In genomic region chr4:37780444-37781133, GRCh38 we compare ENCODE assay signal across 9 cellular contexts. TPM values are rescaled to one million over a fixed set of nuclear protein-coding genes. Genes with fewer than 3 reads are reported as not detected.
DNase-seq lines count a peak whose midpoint lies in the region; ATAC-seq and TF ChIP-seq lines count a peak whose summit lies in the region.
"Had no signal": no experiment of that assay in that cellular context is flagged by ENCODE, and none has a peak within 500 bp of the region (broad histone marks: within the 10 kb centered on the region; RNA-seq: fewer than 3 reads in every experiment).

No MANE protein-coding gene starts in this region.

- H3K36me3 Mint-ChIP-seq in CD4-positive, alpha-beta memory T cell: no peaks in the 10 kb centered on the region
- H3K36me3 Mint-ChIP-seq in WTC11: no peaks in the 10 kb centered on the region

- peak overlapping the region in 6 of 8 donors; percentile 41 to 76 (median 48) for H3K4me3 Mint-ChIP-seq in CD4-positive, alpha-beta memory T cell
- H3K4me3 Mint-ChIP-seq in WTC11: no peak overlapping the region

- no CpG with 5 or more reads among the region's 4 CpGs for WGBS in mesendoderm (ENCODE audit: extremely low coverage, insufficient coverage, low lambda C conversion rate)

- intact Hi-C loops in CD4-positive, alpha-beta memory T cell (cut with micrococcal nuclease): loop anchor here (1.0 to 5.0 kb wide), 3 partner anchors 95 to 328 kb away; a partner anchor contains a TSS
- intact Hi-C loops in mucosa of descending colon (cut with DNase I, micrococcal nuclease): no loop called here

- H2BK5ac ChIP-seq in mesendoderm (ENCODE audit: low read length): no peak overlapping the region

- H3K27me3 ChIP-seq in CD4-positive, alpha-beta memory T cell (ENCODE audit: insufficient read depth, low read length): no peaks in the 10 kb centered on the region
- H3K27me3 ChIP-seq in mesendoderm (ENCODE audit: insufficient read depth, low read length, poor library complexity): no peaks in the 10 kb centered on the region

- no peak overlapping the region for H2BK120ac ChIP-seq in mesendoderm (ENCODE audit: low read depth, low read length)

- H3K9me3 Mint-ChIP-seq in CD4-positive, alpha-beta memory T cell: peaks cover 0 to 4% (median 0%) of the 10 kb centered on the region in 8 donors
- H3K9me3 Mint-ChIP-seq in WTC11: peaks cover 13% of the 10 kb centered on the region

- no peaks in the 10 kb centered on the region for H3K36me3 ChIP-seq in CD4-positive, alpha-beta memory T cell (ENCODE audit: insufficient read depth, low read length)
- H3K36me3 ChIP-seq in mucosa of descending colon (ENCODE audit: low read depth) (no peaks in the 10 kb centered on the region), mesendoderm (ENCODE audit: control insufficient read depth, insufficient read depth, low read length) (no peaks in the 10 kb centered on the region)

- no peak overlapping the region for H3K4me2 ChIP-seq in mesendoderm (ENCODE audit: low read length)

- POLR2A ChIA-PET in CD4-positive, alpha-beta memory T cell (lab: Charles Lee; ENCODE audit: partially characterized antibody): interaction anchor here (0.6 to 1.1 kb wide), 4 partner anchors 10 to 181 kb away, joined by 3 to 4 read pairs (median 3); partner anchors contain the start of gene RELL1
- POLR2A ChIA-PET in WTC11 (lab: Charles Lee): no interaction called here

- CTCF ChIA-PET in CD4-positive, alpha-beta memory T cell (lab: Charles Lee; ENCODE audit: partially characterized antibody): interaction anchor here (0.8 to 12.9 kb wide), 7 partner anchors 18 to 327 kb away, joined by 3 to 175 read pairs (median 4); partner anchors contain the start of gene RELL1
- CTCF ChIA-PET in WTC11 (lab: Charles Lee): interaction anchor here (1.3 kb wide), 1 partner anchor 21 kb away, joined by 4 read pairs; no protein-coding TSS in a partner anchor

- peak overlapping the region; percentile 76 to 97 (median 91) for H3K27ac Mint-ChIP-seq in CD4-positive, alpha-beta memory T cell
- H3K27ac Mint-ChIP-seq in WTC11: no peak overlapping the region

- H3K18ac ChIP-seq in mesendoderm (ENCODE audit: low read length): no peak overlapping the region

- no peak overlapping the region for H3K4ac ChIP-seq in mesendoderm (ENCODE audit: low read depth, low read length)

- H3K9ac ChIP-seq in mesendoderm (ENCODE audit: low read length): no peak overlapping the region

- peaks cover 20% of the 10 kb centered on the region for H3K4me1 ChIP-seq in CD4-positive, alpha-beta memory T cell (ENCODE audit: insufficient read depth, low read length)
- H3K4me1 ChIP-seq in mucosa of descending colon (ENCODE audit: low read depth): no peaks in the 10 kb centered on the region
- no peaks in the 10 kb centered on the region for H3K4me1 ChIP-seq in mesendoderm (ENCODE audit: control insufficient read depth, low read depth, low read length)

- H3K79me1 ChIP-seq in mesendoderm (ENCODE audit: low read length): no peaks in the 10 kb centered on the region

- no peaks in the 10 kb centered on the region for H3K79me2 ChIP-seq in mesendoderm (ENCODE audit: control insufficient read depth, insufficient read depth, low read length)

- DNase-seq in CD4-positive, alpha-beta memory T cell: peak; percentile 61 to 79 (median 77)
- DNase-seq in NOMO-1 (lab: John Stamatoyannopoulos, UW; ENCODE audit: unreplicated experiment in 2 of 2) (peak; percentile 26 to 49), mucosa of descending colon (peak in 2 of 3 donors; percentile 34 to 40), iPS-NIHi11 (ENCODE audit: low spot score) (no peak), mesendoderm (no peak), WTC11 (ENCODE audit: low spot score) (no peak), cerebellar cortex (ENCODE audit: low spot score) (no peak)
- peak; percentile 20 for DNase-seq in activated naive CD4-positive, alpha-beta T cell treated with anti-CD3 and anti-CD28 coated beads, Interleukin-2, amount 50 U/mL, for 16 hours
- DNase-seq: NCI-H2029 treated with DMSO at 0.1 percent for 48 hours had no signal

- H2AK5ac ChIP-seq in mesendoderm (ENCODE audit: low read length): no peak overlapping the region

- ATAC-seq in mucosa of descending colon (peak; percentile 63), WTC11 (no peak; the same call in 1 of the 2 replicates)

- H3K56ac ChIP-seq in mesendoderm (ENCODE audit: low read length): no peak overlapping the region

- peaks cover 15 to 27% (median 20%) of the 10 kb centered on the region in 4 donors for H3K4me1 Mint-ChIP-seq in CD4-positive, alpha-beta memory T cell
- peaks cover 13% of the 10 kb centered on the region for H3K4me1 Mint-ChIP-seq in WTC11

- no peak overlapping the region for H4K8ac ChIP-seq in mesendoderm (ENCODE audit: low read depth, low read length)

- no peak for TF ChIP-seq CTCF in mucosa of descending colon (IDR thresholded peaks at IDR 0.05)
- TF ChIP-seq CTCF in WTC11 (IDR thresholded peaks at IDR 0.05): no peak

- no peak overlapping the region for H3K27ac ChIP-seq in CD4-positive, alpha-beta memory T cell (ENCODE audit: low read depth, low read length)
- H3K27ac ChIP-seq in mesendoderm (ENCODE audit: low read depth, low read length): no peak overlapping the region

- no peak overlapping the region for H4K5ac ChIP-seq in mesendoderm (ENCODE audit: low read length)

- H3K23ac ChIP-seq in mesendoderm (ENCODE audit: low read length): no peak overlapping the region

- no peak overlapping the region for H3K4me3 ChIP-seq in CD4-positive, alpha-beta memory T cell (ENCODE audit: low read length in 2 of 2)
- H3K4me3 ChIP-seq in mucosa of descending colon: no peak overlapping the region
- H3K4me3 ChIP-seq in mesendoderm (ENCODE audit: low read length): no peak overlapping the region

- no peaks in the 10 kb centered on the region for H3K9me3 ChIP-seq in CD4-positive, alpha-beta memory T cell (ENCODE audit: control insufficient read depth in 1 of 2, low read length in 2 of 2)
- no peaks in the 10 kb centered on the region for H3K9me3 ChIP-seq in mucosa of descending colon

- no peak overlapping the region for H2BK15ac ChIP-seq in mesendoderm (replicated peaks; ENCODE audit: low read depth)

- peaks cover 1% of the 10 kb centered on the region in 2 donors for H3K27me3 Mint-ChIP-seq in CD4-positive, alpha-beta memory T cell
- H3K27me3 Mint-ChIP-seq in WTC11 (ENCODE audit: low read depth): peaks cover 4% of the 10 kb centered on the region; the same call in 1 of the 2 replicates

TF ChIP-seq in WTC11, 78 proteins besides CTCF, POLR2A, EP300 and RAD21:
- no peak for TF ChIP-seq KAT7 (CRISPR knock-in tag; IDR thresholded peaks at IDR 0.05; ENCODE audit: borderline replicate concordance)
- no peak for TF ChIP-seq ZNF425 (CRISPR knock-in tag; conservative IDR thresholded peaks at IDR 0.05)
- TF ChIP-seq ZNF423 (CRISPR knock-in tag; IDR thresholded peaks at IDR 0.05): no peak
- TF ChIP-seq ZNF232 (CRISPR knock-in tag; IDR thresholded peaks at IDR 0.05): no peak
- no peak for TF ChIP-seq SMAD3 (CRISPR knock-in tag; IDR thresholded peaks at IDR 0.05; ENCODE audit: borderline replicate concordance)

RNA-seq across cellular contexts. Expression of gene PGM2, which starts 45.9 kb away (rescaled TPM):
- 10 to 100 TPM; 16.9 to 18.4 TPM for total RNA-seq in CD4-positive, alpha-beta memory T cell
- polyA plus RNA-seq in CD4-positive, alpha-beta memory T cell: 10 to 100 TPM; 20.0 to 20.5 TPM
- total RNA-seq in mucosa of descending colon (10 to 100 TPM; 22.1 to 36.8 (median 27.4) TPM), WTC11 (2021) (28.5 to 31.4 TPM (median 30.1 TPM) in 3 replicates)
- polyA plus RNA-seq in mesendoderm (2013, experiment 1 of 2): 22.5 TPM
- polyA plus RNA-seq in mesendoderm (2013, experiment 2 of 2): 22.6 TPM

Comparison
In these comparisons a context has a peak if more than half of its experiments do, and no peak if none do; other contexts are left out.
1. DNase-seq: peak in CD4-positive, alpha-beta memory T cell (5 of 5), NOMO-1 (2 of 2), activated naive CD4-positive, alpha-beta T cell treated with anti-CD3 and anti-CD28 coated beads, Interleukin-2, amount 50 U/mL, for 16 hours (single experiment) and mucosa of descending colon (2 of 3); none in iPS-NIHi11 (single experiment), mesendoderm (single experiment), WTC11 (single experiment) and cerebellar cortex (single experiment).